In the genomic region with DNA sequence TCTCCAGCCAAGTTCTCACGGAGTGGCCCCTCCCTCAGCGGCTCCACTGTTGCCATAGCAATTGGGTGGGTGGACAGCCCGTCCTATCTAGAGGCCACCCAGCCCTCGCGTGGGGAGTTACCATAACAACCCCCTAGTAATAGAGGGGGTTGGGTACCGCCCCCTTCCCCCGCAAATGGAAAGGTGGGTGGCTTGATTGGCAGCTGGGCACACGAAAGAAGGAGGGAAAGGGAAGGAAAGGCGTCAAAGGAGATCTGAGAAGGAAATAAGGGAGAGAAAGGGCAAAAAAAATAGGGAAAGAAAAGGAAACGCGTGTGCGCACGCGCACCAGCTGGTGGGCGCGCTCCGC, we compare ENCODE assay signal across 1 cellular context.
TF ChIP-seq lines count a peak whose summit lies in the region.

No MANE protein-coding gene starts in this region.

TF ChIP-seq in GM12878, 131 proteins besides CTCF, POLR2A, EP300 and RAD21:
- TF ChIP-seq NBN (IDR thresholded peaks at IDR 0.05), result 0 out of 2 replicates have a peak, but pooled peaks have one; percentile 41
- peak; percentile 65; the same call in 1 of the 2 replicates for TF ChIP-seq STAT1 (conservative IDR thresholded peaks at IDR 0.05)
- TF ChIP-seq, protein P1, sequence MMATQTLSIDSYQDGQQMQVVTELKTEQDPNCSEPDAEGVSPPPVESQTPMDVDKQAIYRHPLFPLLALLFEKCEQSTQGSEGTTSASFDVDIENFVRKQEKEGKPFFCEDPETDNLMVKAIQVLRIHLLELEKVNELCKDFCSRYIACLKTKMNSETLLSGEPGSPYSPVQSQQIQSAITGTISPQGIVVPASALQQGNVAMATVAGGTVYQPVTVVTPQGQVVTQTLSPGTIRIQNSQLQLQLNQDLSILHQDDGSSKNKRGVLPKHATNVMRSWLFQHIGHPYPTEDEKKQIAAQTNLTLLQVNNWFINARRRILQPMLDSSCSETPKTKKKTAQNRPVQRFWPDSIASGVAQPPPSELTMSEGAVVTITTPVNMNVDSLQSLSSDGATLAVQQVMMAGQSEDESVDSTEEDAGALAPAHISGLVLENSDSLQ (IDR thresholded peaks at IDR 0.05), result peak; percentile 92
- TF ChIP-seq, protein P2, sequence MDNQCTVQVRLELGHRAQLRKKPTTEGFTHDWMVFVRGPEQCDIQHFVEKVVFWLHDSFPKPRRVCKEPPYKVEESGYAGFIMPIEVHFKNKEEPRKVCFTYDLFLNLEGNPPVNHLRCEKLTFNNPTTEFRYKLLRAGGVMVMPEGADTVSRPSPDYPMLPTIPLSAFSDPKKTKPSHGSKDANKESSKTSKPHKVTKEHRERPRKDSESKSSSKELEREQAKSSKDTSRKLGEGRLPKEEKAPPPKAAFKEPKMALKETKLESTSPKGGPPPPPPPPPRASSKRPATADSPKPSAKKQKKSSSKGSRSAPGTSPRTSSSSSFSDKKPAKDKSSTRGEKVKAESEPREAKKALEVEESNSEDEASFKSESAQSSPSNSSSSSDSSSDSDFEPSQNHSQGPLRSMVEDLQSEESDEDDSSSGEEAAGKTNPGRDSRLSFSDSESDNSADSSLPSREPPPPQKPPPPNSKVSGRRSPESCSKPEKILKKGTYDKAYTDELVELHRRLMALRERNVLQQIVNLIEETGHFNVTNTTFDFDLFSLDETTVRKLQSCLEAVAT (IDR thresholded peaks at IDR 0.05), result peak; percentile 75; the same call in 1 of the 2 replicates
- TF ChIP-seq ATF7 (IDR thresholded peaks at IDR 0.05; ENCODE audit: low read depth), result peak; percentile 65
- peak; percentile 33 for TF ChIP-seq RELA (IDR thresholded peaks at IDR 0.05; ENCODE audit: borderline replicate concordance, partially characterized antibody)
- TF ChIP-seq BMI1 (IDR thresholded peaks at IDR 0.05; ENCODE audit: borderline replicate concordance), result peak; percentile 96
- TF ChIP-seq MEF2B (IDR thresholded peaks at IDR 0.05; ENCODE audit: partially characterized antibody, poor library complexity, severe bottlenecking), result peak; percentile 52
- TF ChIP-seq, protein P3, sequence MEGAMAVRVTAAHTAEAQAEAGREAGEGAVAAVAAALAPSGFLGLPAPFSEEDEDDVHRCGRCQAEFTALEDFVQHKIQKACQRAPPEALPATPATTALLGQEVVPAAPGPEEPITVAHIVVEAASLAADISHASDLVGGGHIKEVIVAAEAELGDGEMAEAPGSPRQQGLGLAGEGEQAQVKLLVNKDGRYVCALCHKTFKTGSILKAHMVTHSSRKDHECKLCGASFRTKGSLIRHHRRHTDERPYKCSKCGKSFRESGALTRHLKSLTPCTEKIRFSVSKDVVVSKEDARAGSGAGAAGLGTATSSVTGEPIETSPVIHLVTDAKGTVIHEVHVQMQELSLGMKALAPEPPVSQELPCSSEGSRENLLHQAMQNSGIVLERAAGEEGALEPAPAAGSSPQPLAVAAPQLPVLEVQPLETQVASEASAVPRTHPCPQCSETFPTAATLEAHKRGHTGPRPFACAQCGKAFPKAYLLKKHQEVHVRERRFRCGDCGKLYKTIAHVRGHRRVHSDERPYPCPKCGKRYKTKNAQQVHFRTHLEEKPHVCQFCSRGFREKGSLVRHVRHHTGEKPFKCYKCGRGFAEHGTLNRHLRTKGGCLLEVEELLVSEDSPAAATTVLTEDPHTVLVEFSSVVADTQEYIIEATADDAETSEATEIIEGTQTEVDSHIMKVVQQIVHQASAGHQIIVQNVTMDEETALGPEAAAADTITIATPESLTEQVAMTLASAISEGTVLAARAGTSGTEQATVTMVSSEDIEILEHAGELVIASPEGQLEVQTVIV (IDR thresholded peaks at IDR 0.05; ENCODE audit: borderline replicate concordance, partially characterized antibody), result peak; percentile 38
- peak; percentile 67 for TF ChIP-seq KLF5 (IDR thresholded peaks at IDR 0.05; ENCODE audit: partially characterized antibody)
